8 cellular contexts compared by ENCODE assay signal in the genomic region with DNA sequence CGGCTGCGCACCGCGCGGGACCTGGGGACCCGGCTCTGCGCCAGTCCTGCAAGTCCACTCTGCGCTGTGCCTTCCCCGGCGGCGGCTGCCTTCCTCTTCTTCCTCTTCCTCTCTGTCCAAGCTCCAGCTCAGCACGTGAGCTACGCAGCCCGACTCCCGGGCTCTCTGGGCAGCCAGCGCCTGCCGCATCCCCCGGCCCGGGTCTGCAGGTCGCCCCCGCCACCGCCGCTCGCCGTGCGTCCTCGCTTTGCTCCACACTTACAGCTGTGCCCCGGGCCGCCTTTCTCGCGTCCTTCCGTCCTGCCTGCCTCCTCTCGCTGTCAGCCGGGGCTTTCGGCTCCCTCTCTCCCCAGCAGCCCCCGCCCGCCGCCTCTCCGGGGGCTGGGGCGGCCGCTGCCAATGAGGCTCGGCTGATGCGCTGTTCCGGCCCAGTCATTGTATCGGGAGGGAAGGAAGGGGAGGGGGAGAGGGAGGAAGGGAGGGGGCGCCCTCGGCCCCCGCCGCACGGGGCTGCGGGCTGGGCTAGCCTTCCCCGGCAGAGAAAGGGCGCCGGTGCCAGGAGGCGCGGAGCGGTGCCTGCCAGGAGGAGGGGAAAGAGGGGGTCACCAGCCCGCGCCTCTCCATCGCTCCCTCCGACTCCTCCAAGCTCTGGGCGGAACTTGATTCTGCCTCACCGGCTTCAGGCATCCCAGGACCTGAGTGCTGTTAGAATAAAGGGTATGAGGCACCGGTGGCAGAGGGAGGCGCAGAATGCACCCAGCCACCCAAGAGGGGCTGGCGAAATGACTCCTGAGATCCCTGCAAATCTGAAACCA.
A peak's percentile ranks its signal among the peaks of the same experiment; 100 is the strongest.
DNase-seq lines count a peak whose midpoint lies in the region; FAIRE-seq and TF ChIP-seq lines count a peak whose summit lies in the region.

No MANE protein-coding gene starts in this region.

- in situ Hi-C loops in astrocyte of the cerebellum (cut with HindIII; ENCODE audit: low sequenced_read_pairs) = no loop called here

- 3 to 15% methylated on average over 66 of the region's 66 CpGs for WGBS in sigmoid colon, 2 donors

- CTCF ChIA-PET in activated naive CD4-positive, alpha-beta T cell treated with anti-CD3 and anti-CD28 coated beads, Interleukin-2, amount 10 ng/mL, durations not matched to agents 7 days and 5 days (lab: Charles Lee) = no interaction called here
- CTCF ChIA-PET in A673 (lab: Charles Lee) = no interaction called here

- H3K36me3 Mint-ChIP-seq in activated naive CD4-positive, alpha-beta T cell treated with anti-CD3 and anti-CD28 coated beads, Interleukin-2, amount 10 ng/mL, durations not matched to agents 7 days and 5 days = no peaks in the 10 kb centered on the region

- no TSS peak for BruUV-seq in A673 (replicated peaks; lab: Mats Ljungman, UMichigan)

- FAIRE-seq in D721Med (lab: Jason Lieb, UNC) = no peak

- DNase-seq in HL-60 (ENCODE audit: low read depth in 1 of 2, low spot score in 1 of 2) = peak; percentile 52 to 63
- DNase-seq in astrocyte of the cerebellum (ENCODE audit: low read depth) = no peak
- no peak for DNase-seq in sigmoid colon
- DNase-seq in epidermal melanocyte (ENCODE audit: insufficient read length, low spot score) = no peak
- DNase-seq in activated naive CD4-positive, alpha-beta T cell treated with anti-CD3 and anti-CD28 coated beads, Interleukin-2, amount 10 ng/mL, durations not matched to agents 7 days and 5 days = no peak
- DNase-seq in A673 (ENCODE audit: low spot score) = no peak
- DNase-seq in D721Med (ENCODE audit: insufficient read length, low spot score) = no peak

- peaks cover 0 to 22% (median 18%) of the 10 kb centered on the region in 4 donors for H3K4me1 ChIP-seq in sigmoid colon
- no peaks in the 10 kb centered on the region for H3K4me1 ChIP-seq in A673 (ENCODE audit: insufficient read depth, low read length, poor library complexity, severe bottlenecking)

- TF ChIP-seq CTCF in HL-60 (IDR thresholded peaks at IDR 0.05; ENCODE audit: insufficient read depth, low read length) (no peak), astrocyte of the cerebellum (IDR thresholded peaks at IDR 0.05; ENCODE audit: low read depth, low read length, missing control alignments) (no peak), sigmoid colon (IDR thresholded peaks at IDR 0.05) (no peak), A673 (conservative IDR thresholded peaks at IDR 0.05; ENCODE audit: low read depth, low read length) (no peak), D721Med (IDR thresholded peaks at IDR 0.05; ENCODE audit: insufficient read depth, missing control alignments) (no peak)

- POLR2A ChIA-PET in A673 (lab: Charles Lee; ENCODE audit: low non-redundant PET) = no interaction called here

- no peak overlapping the region for H3K27ac Mint-ChIP-seq in activated naive CD4-positive, alpha-beta T cell treated with anti-CD3 and anti-CD28 coated beads, Interleukin-2, amount 10 ng/mL, durations not matched to agents 7 days and 5 days

- no peak overlapping the region for H3K4me3 Mint-ChIP-seq in activated naive CD4-positive, alpha-beta T cell treated with anti-CD3 and anti-CD28 coated beads, Interleukin-2, amount 10 ng/mL, durations not matched to agents 7 days and 5 days

- intact Hi-C loops in sigmoid colon (cut with DNase I) (no loop called here), A673 (cut with micrococcal nuclease; ENCODE audit: unreplicated experiment) (no loop called here)

- H3K9me3 ChIP-seq in sigmoid colon (no peaks in the 10 kb centered on the region), A673 (ENCODE audit: low read depth, low read length, poor library complexity, severe bottlenecking) (no peaks in the 10 kb centered on the region)

- H3K4me1 Mint-ChIP-seq in activated naive CD4-positive, alpha-beta T cell treated with anti-CD3 and anti-CD28 coated beads, Interleukin-2, amount 10 ng/mL, durations not matched to agents 7 days and 5 days = peaks cover 7% of the 10 kb centered on the region

- H3K36me3 ChIP-seq in sigmoid colon (no peaks in the 10 kb centered on the region), A673 (ENCODE audit: insufficient read depth, low read length, poor library complexity, severe bottlenecking) (no peaks in the 10 kb centered on the region)

- H3K27ac ChIP-seq in HL-60 (replicated peaks) (peak overlapping the region; percentile 64), sigmoid colon (peak overlapping the region in 1 of 4 donors; percentile 1), A673 (ENCODE audit: low read depth, low read length, poor library complexity, severe bottlenecking) (no peak overlapping the region)

- no peaks in the 10 kb centered on the region for H3K9me3 Mint-ChIP-seq in activated naive CD4-positive, alpha-beta T cell treated with anti-CD3 and anti-CD28 coated beads, Interleukin-2, amount 10 ng/mL, durations not matched to agents 7 days and 5 days

- TF ChIP-seq POLR2A in sigmoid colon (IDR thresholded peaks at IDR 0.05) = no peak

- peaks cover 38% of the 10 kb centered on the region for H3K27me3 Mint-ChIP-seq in activated naive CD4-positive, alpha-beta T cell treated with anti-CD3 and anti-CD28 coated beads, Interleukin-2, amount 10 ng/mL, durations not matched to agents 7 days and 5 days

- H3K4me3 ChIP-seq in HL-60 (replicated peaks; ENCODE audit: insufficient read depth, low read length) (peak overlapping the region; percentile 68), astrocyte of the cerebellum (ENCODE audit: low read depth, low read length) (peak overlapping the region; percentile 5), iPS-11a (ENCODE audit: low read depth, low read length) (peak overlapping the region; percentile 58), sigmoid colon (peak overlapping the region; percentile 15 to 46 (median 34)), A673 (ENCODE audit: low read depth, low read length, poor library complexity, severe bottlenecking) (no peak overlapping the region)

- no peaks in the 10 kb centered on the region for H3K27me3 ChIP-seq in HL-60 (ENCODE audit: insufficient read depth, poor library complexity, severe bottlenecking)
- peaks cover 0 to 41% (median 18%) of the 10 kb centered on the region in 3 donors for H3K27me3 ChIP-seq in sigmoid colon
- H3K27me3 ChIP-seq in A673 (replicated peaks; ENCODE audit: insufficient read depth, low read depth, low read length, poor library complexity) = peaks cover 31% of the 10 kb centered on the region

- TF ChIP-seq EP300 in sigmoid colon (IDR thresholded peaks at IDR 0.05) = no peak

Comparison
In these comparisons a context has a peak if more than half of its experiments do, and no peak if none do; other contexts are left out.
1. DNase-seq: peak in HL-60 (2 of 2); none in astrocyte of the cerebellum (single experiment), sigmoid colon (single experiment), epidermal melanocyte (single experiment), activated naive CD4-positive, alpha-beta T cell treated with anti-CD3 and anti-CD28 coated beads, Interleukin-2, amount 10 ng/mL, durations not matched to agents 7 days and 5 days (single experiment), A673 (single experiment) and D721Med (single experiment).